In the genomic region with DNA sequence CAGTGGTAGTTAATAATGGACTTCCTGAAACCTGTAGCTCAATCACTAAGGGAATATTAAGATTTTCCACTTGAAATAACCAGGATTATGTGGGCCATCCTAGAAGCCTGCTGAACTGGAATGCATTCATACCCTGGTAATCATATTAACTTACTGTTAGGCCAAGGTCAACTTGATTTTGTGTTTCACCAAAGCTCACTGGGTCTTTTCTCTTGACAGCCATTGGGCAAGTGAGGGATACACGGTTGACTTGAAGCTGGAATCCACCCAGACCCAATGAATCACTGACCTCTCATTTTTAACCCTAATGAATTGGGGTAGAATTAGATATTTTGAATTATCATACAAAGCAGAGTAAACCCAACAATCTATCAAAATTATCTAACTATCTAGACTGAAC, we compare ENCODE assay signal across 13 cellular contexts.
A peak's percentile ranks its signal among the peaks of the same experiment; 100 is the strongest.
DNase-seq lines count a peak whose midpoint lies in the region; ATAC-seq and TF ChIP-seq lines count a peak whose summit lies in the region.
"Had no signal": no experiment of that assay in that cellular context is flagged by ENCODE, and none has a peak within 500 bp of the region (broad histone marks: within the 10 kb centered on the region; RNA-seq: fewer than 3 reads in every experiment).

No MANE protein-coding gene starts in this region.

- no peaks in the 10 kb centered on the region for H3K9me3 ChIP-seq in PC-3 (ENCODE audit: low read length)
- no peaks in the 10 kb centered on the region for H3K9me3 ChIP-seq in effector memory CD4-positive, alpha-beta T cell (ENCODE audit: control insufficient read depth, low read length)
- H3K9me3 ChIP-seq: left ventricle myocardium inferior, psoas muscle had no signal

- intact Hi-C loops in PC-3 (cut with micrococcal nuclease): loop anchor here (1.0 to 10.0 kb wide), 4 partner anchors 30 to 270 kb away; no protein-coding TSS in a partner anchor

- no TSS peak for BruUV-seq in PC-3 (replicated peaks; lab: Mats Ljungman, UMichigan)

- H3K4me3 ChIP-seq in PC-3 (ENCODE audit: low read length): peak overlapping the region; percentile 34
- no peak overlapping the region for H3K4me3 ChIP-seq in effector memory CD4-positive, alpha-beta T cell (ENCODE audit: insufficient read depth, low read depth, low read length, poor library complexity, severe bottlenecking)
- H3K4me3 ChIP-seq: GM12878, left ventricle myocardium inferior, psoas muscle had no signal

- CTCF ChIA-PET in PC-3 (lab: Charles Lee): interaction anchor here (0.6 kb wide), 1 partner anchor 59 kb away, joined by 3 read pairs; no protein-coding TSS in a partner anchor

- ATAC-seq in PC-3 (peak; percentile 47), GM18858 (IDR thresholded peaks at IDR 0.05; ENCODE audit: unreplicated experiment) (no peak)
- ATAC-seq: activated CD8-positive, alpha-beta T cell treated with anti-CD3 and anti-CD28 coated beads for 36 hours; psoas muscle had no signal

- no peaks in the 10 kb centered on the region for H3K79me2 ChIP-seq in PC-3 (ENCODE audit: low read length)

- no peaks in the 10 kb centered on the region for H4K20me1 ChIP-seq in PC-3 (ENCODE audit: low read length)

- H3K9ac ChIP-seq in PC-3 (ENCODE audit: low read length): peak overlapping the region; percentile 32; the same call in 1 of the 2 replicates

- DNase-seq in AG08396 (ENCODE audit: low spot score): peak; percentile 12
- peak; percentile 79 for DNase-seq in PC-3
- peak; percentile 37 for DNase-seq in dedifferentiated amniotic fluid mesenchymal stem cell (ENCODE audit: extremely low spot score)
- peak; percentile 96 for DNase-seq in kidney tubule cell (ENCODE audit: low spot score)
- no peak for DNase-seq in OCI-M1 (lab: John Stamatoyannopoulos, UW)
- no peak for DNase-seq in effector memory CD4-positive, alpha-beta T cell
- DNase-seq in COLO668 (lab: John Stamatoyannopoulos, UW; ENCODE audit: unreplicated experiment): no peak
- DNase-seq: left ventricle myocardium inferior; NK-92 treated with Interleukin-12 subunit alpha and Interleukin-12 subunit beta, amount 100 ng/mL, for 24 hours; psoas muscle had no signal

- H3F3A ChIP-seq in PC-3 (ENCODE audit: low read length, unreplicated experiment): peaks cover 9% of the 10 kb centered on the region

- no peaks in the 10 kb centered on the region for H3K27me3 ChIP-seq in PC-3 (ENCODE audit: low read length)
- H3K27me3 ChIP-seq in effector memory CD4-positive, alpha-beta T cell (replicated peaks; ENCODE audit: control insufficient read depth, insufficient read depth, low read length, poor library complexity, severe bottlenecking): no peaks in the 10 kb centered on the region

- H3K36me3 ChIP-seq in PC-3 (ENCODE audit: low read depth, low read length): no peaks in the 10 kb centered on the region
- no peaks in the 10 kb centered on the region for H3K36me3 ChIP-seq in effector memory CD4-positive, alpha-beta T cell (ENCODE audit: control insufficient read depth, insufficient read depth, low read length)
- H3K36me3 ChIP-seq: left ventricle myocardium inferior had no signal

- H3K27ac ChIP-seq in PC-3 (ENCODE audit: low read length): peak overlapping the region; percentile 89
- no peak overlapping the region for H3K27ac ChIP-seq in effector memory CD4-positive, alpha-beta T cell (ENCODE audit: insufficient read depth, low read length, poor library complexity, severe bottlenecking)
- H3K27ac ChIP-seq: left ventricle myocardium inferior, psoas muscle had no signal

- no peak for TF ChIP-seq CTCF in PC-3 (conservative IDR thresholded peaks at IDR 0.05; ENCODE audit: low read depth, low read length)

- H3K4me1 ChIP-seq in PC-3 (ENCODE audit: insufficient read depth, low read length): peaks cover 52% of the 10 kb centered on the region
- no peaks in the 10 kb centered on the region for H3K4me1 ChIP-seq in effector memory CD4-positive, alpha-beta T cell (ENCODE audit: control insufficient read depth, insufficient read depth, low read length, poor library complexity, severe bottlenecking)
- H3K4me1 ChIP-seq: left ventricle myocardium inferior, psoas muscle had no signal

- no peak overlapping the region for H2AFZ ChIP-seq in PC-3 (ENCODE audit: low read length)

- peak overlapping the region; percentile 72 for H3K4me2 ChIP-seq in PC-3 (ENCODE audit: low read length)

- no peaks in the 10 kb centered on the region for H3K9me2 ChIP-seq in PC-3 (replicated peaks; ENCODE audit: low read length)

- POLR2A ChIA-PET in PC-3 (lab: Charles Lee; ENCODE audit: unreplicated experiment): no interaction called here

Comparison
In these comparisons a context has a peak if more than half of its experiments do, and no peak if none do; other contexts are left out.
1. DNase-seq: peak in AG08396 (single experiment), PC-3 (single experiment), dedifferentiated amniotic fluid mesenchymal stem cell (single experiment) and kidney tubule cell (single experiment); none in OCI-M1 (single experiment), effector memory CD4-positive, alpha-beta T cell (0 of 3) and COLO668 (single experiment).